Comparison of ENCODE assay signal across 8 cellular contexts in genomic region chr1:118272884-118273283, GRCh38.
"Had no signal": no experiment of that assay in that cellular context is flagged by ENCODE, and none has a peak within 500 bp of the region (broad histone marks: within the 10 kb centered on the region; RNA-seq: fewer than 3 reads in every experiment).

No MANE protein-coding gene starts in this region.

- ATAC-seq: GM12878 had no signal

- FAIRE-seq: G401.6, GM12878, GM12891, GM12892, GM18507, GM19239 had no signal

- H3K4me3 ChIP-seq: GM12878 had no signal

- DNase-seq: GDM1, GF-D8 had no signal
